In genomic region chr3:143507735-143508580, GRCh38 we compare ENCODE assay signal across 14 cellular contexts.
A peak's percentile ranks its signal among the peaks of the same experiment; 100 is the strongest.
DNase-seq lines count a peak whose midpoint lies in the region; ATAC-seq and TF ChIP-seq lines count a peak whose summit lies in the region.
"Had no signal": no experiment of that assay in that cellular context is flagged by ENCODE, and none has a peak within 500 bp of the region (broad histone marks: within the 10 kb centered on the region; RNA-seq: fewer than 3 reads in every experiment).

No MANE protein-coding gene starts in this region.

- H3K4me3 ChIP-seq in BJ (ENCODE audit: low read depth, low read length) (no peak overlapping the region), PC-3 (ENCODE audit: low read length) (no peak overlapping the region), fibroblast of mammary gland (ENCODE audit: control insufficient read depth, low read depth, low read length) (no peak overlapping the region), trophoblast cell (ENCODE audit: low read depth, low read length) (no peak overlapping the region)

- POLR2A ChIA-PET in BJ (lab: Charles Lee) (no interaction called here), PC-3 (lab: Charles Lee; ENCODE audit: unreplicated experiment) (no interaction called here)

- intact Hi-C loops in PC-3 (cut with micrococcal nuclease), result loop anchor here (10.0 kb wide), 2 partner anchors 137 to 383 kb away; no protein-coding TSS in a partner anchor

- no peak overlapping the region for H2AK5ac ChIP-seq in trophoblast cell (ENCODE audit: low read length)

- H3K4ac ChIP-seq in trophoblast cell (ENCODE audit: low read depth, low read length), result no peak overlapping the region

- H2AFZ ChIP-seq in PC-3 (ENCODE audit: low read length), result 0 out of 2 replicates have a peak overlapping the region, but pooled peaks have one; percentile 34
- no peak overlapping the region for H2AFZ ChIP-seq in trophoblast cell (ENCODE audit: insufficient read depth, low read length, poor library complexity)

- H2BK120ac ChIP-seq in trophoblast cell (ENCODE audit: insufficient read depth, low read length, poor library complexity), result no peak overlapping the region

- CTCF ChIA-PET in BJ (lab: Yijun Ruan, JAX), result no interaction called here
- CTCF ChIA-PET in PC-3 (lab: Charles Lee), result no interaction called here

- H3K4me1 ChIP-seq in PC-3 (ENCODE audit: insufficient read depth, low read length) (no peaks in the 10 kb centered on the region; the same call in 1 of the 2 replicates), trophoblast cell (ENCODE audit: control insufficient read depth in 1 of 2, insufficient read depth in 2 of 2, low read length in 2 of 2) (no peaks in the 10 kb centered on the region)

- no peak overlapping the region for H3K9ac ChIP-seq in PC-3 (ENCODE audit: low read length)
- H3K9ac ChIP-seq in trophoblast cell (ENCODE audit: low read length), result no peak overlapping the region

- H4K20me1 ChIP-seq in PC-3 (ENCODE audit: low read length), result no peaks in the 10 kb centered on the region

- H3K36me3 ChIP-seq in BJ (ENCODE audit: control insufficient read depth, insufficient read depth, low read length) (no peaks in the 10 kb centered on the region), PC-3 (ENCODE audit: low read depth, low read length) (no peaks in the 10 kb centered on the region), trophoblast cell (ENCODE audit: control insufficient read depth in 1 of 2, insufficient read depth in 2 of 2, low read length in 2 of 2) (no peaks in the 10 kb centered on the region)

- H3K27ac ChIP-seq in PC-3 (ENCODE audit: low read length), result no peak overlapping the region
- no peak overlapping the region for H3K27ac ChIP-seq in trophoblast cell (ENCODE audit: low read depth, low read length)

- no peaks in the 10 kb centered on the region for H3K9me2 ChIP-seq in PC-3 (replicated peaks; ENCODE audit: low read length)

- H3K4me2 ChIP-seq in PC-3 (ENCODE audit: low read length) (peak overlapping the region; percentile 50), trophoblast cell (ENCODE audit: low read length) (no peak overlapping the region)

- H3K79me1 ChIP-seq in trophoblast cell (ENCODE audit: low read length), result no peaks in the 10 kb centered on the region

- no TSS peak for BruUV-seq in PC-3 (replicated peaks; lab: Mats Ljungman, UMichigan)

- no peak overlapping the region for H3K18ac ChIP-seq in trophoblast cell (ENCODE audit: low read length)

- H4K8ac ChIP-seq in trophoblast cell (ENCODE audit: low read depth, low read length), result no peak overlapping the region

- H2BK12ac ChIP-seq in trophoblast cell (ENCODE audit: low read length), result no peak overlapping the region

- H3K23ac ChIP-seq in trophoblast cell (ENCODE audit: low read length), result no peak overlapping the region

- H3K79me2 ChIP-seq in PC-3 (ENCODE audit: low read length) (no peaks in the 10 kb centered on the region), trophoblast cell (ENCODE audit: control insufficient read depth, insufficient read depth, low read length, poor library complexity) (no peaks in the 10 kb centered on the region)

- WGBS in trophoblast cell (ENCODE audit: extremely low coverage, insufficient coverage, insufficient read length), result no CpG with 5 or more reads among the region's 3 CpGs

- no peak overlapping the region for H4K91ac ChIP-seq in trophoblast cell (ENCODE audit: low read depth, low read length)

- H3K9me3 ChIP-seq in PC-3 (ENCODE audit: low read length), result no peaks in the 10 kb centered on the region
- no peaks in the 10 kb centered on the region for H3K9me3 ChIP-seq in trophoblast cell (ENCODE audit: insufficient read depth, low read depth, low read length)

- no peak for TF ChIP-seq CTCF in BJ (IDR thresholded peaks at IDR 0.05; ENCODE audit: insufficient read depth, low read depth, low read length)
- TF ChIP-seq CTCF in PC-3 (conservative IDR thresholded peaks at IDR 0.05; ENCODE audit: low read depth, low read length), result no peak
- TF ChIP-seq CTCF in fibroblast of mammary gland (conservative IDR thresholded peaks at IDR 0.05; ENCODE audit: control insufficient read depth, insufficient read depth, low read depth, low read length), result no peak

- no peak overlapping the region for H2BK5ac ChIP-seq in trophoblast cell (ENCODE audit: low read depth, low read length, poor library complexity)

- H3K14ac ChIP-seq in trophoblast cell (ENCODE audit: low read length), result no peak overlapping the region

- H3F3A ChIP-seq in PC-3 (ENCODE audit: low read length, unreplicated experiment), result no peaks in the 10 kb centered on the region

- no peaks in the 10 kb centered on the region for H3K27me3 ChIP-seq in BJ (ENCODE audit: control insufficient read depth, insufficient read depth, low read length)
- no peaks in the 10 kb centered on the region for H3K27me3 ChIP-seq in PC-3 (ENCODE audit: low read length)
- no peaks in the 10 kb centered on the region for H3K27me3 ChIP-seq in trophoblast cell (ENCODE audit: insufficient read depth, low read length)

- DNase-seq in BJ (ENCODE audit: low read depth), result peak; percentile 15
- DNase-seq in PC-3, result peak; percentile 43
- peak; percentile 92 for DNase-seq in fibroblast of mammary gland (ENCODE audit: low read depth)
- DNase-seq in trophoblast cell, result peak; percentile 12 to 64
- no peak for DNase-seq in NCI-H2029 (lab: John Stamatoyannopoulos, UW)
- no peak for DNase-seq in NCI-H1930 (lab: John Stamatoyannopoulos, UW)
- DNase-seq: CD8-positive, alpha-beta memory T cell; kidney; NCI-H1436 treated with DMSO at 0.1 percent for 48 hours; stimulated activated CD4-positive, alpha-beta T cell treated with anti-CD3 and anti-CD28 coated beads, Interleukin-12 subunit alpha, Interleukin-12 subunit beta, amount 100 ng/mL, for 4 hours had no signal

- peak; percentile 55 for ATAC-seq in PC-3
- no peak for ATAC-seq in GM18502 (IDR thresholded peaks at IDR 0.05; ENCODE audit: poor library complexity, unreplicated experiment)
- ATAC-seq in HG03469 (IDR thresholded peaks at IDR 0.05; ENCODE audit: unreplicated experiment), result no peak
- ATAC-seq: esophagus mucosa, SK-N-SH treated with all-trans-retinoic acid at 6 μM for 48 hours had no signal

- H4K12ac ChIP-seq in trophoblast cell (ENCODE audit: low read depth, low read length), result no peak overlapping the region

Comparison
In these comparisons a context has a peak if more than half of its experiments do, and no peak if none do; other contexts are left out.
1. DNase-seq: peak in BJ (single experiment), PC-3 (single experiment), fibroblast of mammary gland (single experiment) and trophoblast cell (2 of 2); none in NCI-H2029 (single experiment) and NCI-H1930 (0 of 2).